Comparison of ENCODE assay signal across 27 cellular contexts in the genomic region with DNA sequence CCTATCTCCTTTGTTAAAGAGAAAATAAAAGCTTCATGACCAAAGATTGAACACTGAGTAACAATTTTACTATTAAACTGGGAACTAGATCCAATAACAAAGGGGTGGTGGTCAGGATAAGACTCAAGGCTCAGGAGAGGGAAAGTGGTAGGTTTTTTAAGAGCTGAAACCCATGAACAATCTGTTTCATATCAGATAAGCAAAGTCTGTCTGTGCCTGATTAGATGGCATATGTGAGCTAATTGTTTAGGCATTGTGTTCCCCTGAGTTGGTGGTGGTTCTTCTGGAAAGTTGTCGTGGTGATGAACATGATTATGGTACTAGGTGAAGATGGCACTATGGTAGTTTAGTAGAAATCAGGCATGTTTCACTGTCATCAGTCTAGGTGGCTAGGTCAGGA. TPM values are rescaled to one million over a fixed set of nuclear protein-coding genes. Genes with fewer than 3 reads are reported as not detected.
A peak's percentile ranks its signal among the peaks of the same experiment; 100 is the strongest.
DNase-seq lines count a peak whose midpoint lies in the region; ATAC-seq, FAIRE-seq and TF ChIP-seq lines count a peak whose summit lies in the region.
"Had no signal": no experiment of that assay in that cellular context is flagged by ENCODE, and none has a peak within 500 bp of the region (broad histone marks: within the 10 kb centered on the region; RNA-seq: fewer than 3 reads in every experiment).

No MANE protein-coding gene starts in this region.

- POLR2A ChIA-PET in endothelial cell of umbilical vein (lab: Charles Lee) = no interaction called here

- no peak for DNase-seq in activated naive CD4-positive, alpha-beta T cell treated with anti-CD3 and anti-CD28 coated beads for 36 hours
- DNase-seq in activated naive CD4-positive, alpha-beta T cell treated with anti-CD3 and anti-CD28 coated beads, Interleukin-2, amount 50 U/mL, for 16 hours = no peak
- DNase-seq in OCI-M1 (lab: John Stamatoyannopoulos, UW) (peak; percentile 81), endothelial cell of umbilical vein (ENCODE audit: low read depth, low spot score) (peak; percentile 30), adrenal gland (no peak)
- DNase-seq: activated CD4-positive, alpha-beta T cell treated with anti-CD3 and anti-CD28 coated beads for 4 hours; activated CD8-positive, alpha-beta memory T cell treated with anti-CD3 and anti-CD28 coated beads, Interleukin-2, amount 50 U/mL, for 4 hours; activated effector memory CD4-positive, alpha-beta T cell treated with anti-CD3 and anti-CD28 coated beads, Interleukin-2, amount 50 U/mL, for 16 hours; anterior cingulate cortex; H7; naive B cell; NCI-H1694; NCI-H345; ovary; PC-9; SHP77 treated with DMSO at 0.1 percent for 48 hours; spleen; stimulated activated CD4-positive, alpha-beta T cell treated with anti-CD3 and anti-CD28 coated beads, Interleukin-4, amount 100 ng/mL, for 24 hours had no signal

- TF ChIP-seq POLR2A in endothelial cell of umbilical vein (IDR thresholded peaks at IDR 0.05; ENCODE audit: low read depth, low read length) = no peak
- TF ChIP-seq POLR2A in adrenal gland (IDR thresholded peaks at IDR 0.05) = no peak

- H4K20me1 ChIP-seq in endothelial cell of umbilical vein (replicated peaks; ENCODE audit: control insufficient read depth, extremely low read depth, insufficient read depth, low read length) = peaks cover 8% of the 10 kb centered on the region

- no peak overlapping the region for H3K4me2 ChIP-seq in endothelial cell of umbilical vein (ENCODE audit: insufficient read depth, low read length)
- H3K4me2 ChIP-seq: PC-9 had no signal

- BruUV-seq in endothelial cell of umbilical vein (replicated peaks; lab: Mats Ljungman, UMichigan) = no TSS peak

- no peak overlapping the region for H3K4me3 ChIP-seq in endothelial cell of umbilical vein (replicated peaks in 1 of 3; ENCODE audit: insufficient read depth in 1 of 3, low read depth in 1 of 3, low read length in 3 of 3)
- no peak overlapping the region for H3K4me3 ChIP-seq in adrenal gland
- H3K4me3 ChIP-seq: cardiac muscle cell, ovary, PC-9, right atrium auricular region, spleen had no signal

- no peak overlapping the region for H3K9ac ChIP-seq in endothelial cell of umbilical vein (replicated peaks; ENCODE audit: extremely low read depth, insufficient read depth, low read length)

- H3K9me3 ChIP-seq in endothelial cell of umbilical vein (replicated peaks; ENCODE audit: control insufficient read depth, insufficient read depth, low read length) = no peaks in the 10 kb centered on the region
- peaks cover 0 to 6% (median 0%) of the 10 kb centered on the region in 3 donors for H3K9me3 ChIP-seq in adrenal gland (replicated peaks in 1 of 3)

- H3K27ac Mint-ChIP-seq in activated naive CD4-positive, alpha-beta T cell treated with anti-CD3 and anti-CD28 coated beads for 36 hours = peak overlapping the region; percentile 30
- H3K27ac Mint-ChIP-seq: dendritic cell treated with granulocyte-macrophage colony-stimulating factor and Interleukin-4, amounts not matched to agents 40 ng/mL and 50 ng/mL, for 4 days; type B pancreatic cell had no signal

- ATAC-seq in GM21723 (IDR thresholded peaks at IDR 0.05; ENCODE audit: unreplicated experiment) = no peak
- ATAC-seq in GM18907 (IDR thresholded peaks at IDR 0.05; ENCODE audit: unreplicated experiment) = no peak
- no peak for ATAC-seq in HG02970 (IDR thresholded peaks at IDR 0.05; ENCODE audit: low FRiP score, unreplicated experiment)
- ATAC-seq: left lobe of liver had no signal

- H3K36me3 ChIP-seq in endothelial cell of umbilical vein (ENCODE audit: control insufficient read depth in 2 of 2, extremely low read depth in 1 of 2, insufficient read depth in 2 of 2, low read length in 2 of 2) = no peaks in the 10 kb centered on the region
- H3K36me3 ChIP-seq in adrenal gland (replicated peaks in 1 of 2) = no peaks in the 10 kb centered on the region
- H3K36me3 ChIP-seq: cardiac muscle cell, ovary, right atrium auricular region had no signal

- no peak overlapping the region for H3K4me3 Mint-ChIP-seq in activated naive CD4-positive, alpha-beta T cell treated with anti-CD3 and anti-CD28 coated beads for 36 hours
- H3K4me3 Mint-ChIP-seq: dendritic cell treated with granulocyte-macrophage colony-stimulating factor and Interleukin-4, amounts not matched to agents 40 ng/mL and 50 ng/mL, for 4 days; type B pancreatic cell had no signal

- peaks cover 92% of the 10 kb centered on the region for H3K79me2 ChIP-seq in endothelial cell of umbilical vein (ENCODE audit: control insufficient read depth, insufficient read depth, low read length)

- no peak overlapping the region for H2AFZ ChIP-seq in endothelial cell of umbilical vein (ENCODE audit: low read depth, low read length)
- H2AFZ ChIP-seq: PC-9 had no signal

- H3K27me3 Mint-ChIP-seq in activated naive CD4-positive, alpha-beta T cell treated with anti-CD3 and anti-CD28 coated beads for 36 hours (ENCODE audit: low read depth) = no peaks in the 10 kb centered on the region
- H3K27me3 Mint-ChIP-seq: dendritic cell treated with granulocyte-macrophage colony-stimulating factor and Interleukin-4, amounts not matched to agents 40 ng/mL and 50 ng/mL, for 4 days; naive B cell; type B pancreatic cell had no signal

- peaks cover 9% of the 10 kb centered on the region for H3K36me3 Mint-ChIP-seq in activated naive CD4-positive, alpha-beta T cell treated with anti-CD3 and anti-CD28 coated beads for 36 hours (ENCODE audit: low read depth)

- H3K27ac ChIP-seq in endothelial cell of umbilical vein (ENCODE audit: insufficient read depth, low read depth, low read length) (no peak overlapping the region), adrenal gland (no peak overlapping the region)
- H3K27ac ChIP-seq: cardiac muscle cell, ovary, PC-9, right atrium auricular region, spleen had no signal

- dilution Hi-C loops in endothelial cell of umbilical vein (cut with MboI; ENCODE audit: extremely low pct_ligation_motif_present, low sequenced_read_pairs) = no loop called here

- FAIRE-seq in endothelial cell of umbilical vein (lab: Jason Lieb, UNC) = no peak
- FAIRE-seq: TTC549 had no signal

- H3K27me3 ChIP-seq in endothelial cell of umbilical vein (ENCODE audit: control insufficient read depth in 2 of 2, insufficient read depth in 2 of 2, low read length in 2 of 2) = no peaks in the 10 kb centered on the region
- no peaks in the 10 kb centered on the region for H3K27me3 ChIP-seq in adrenal gland
- H3K27me3 ChIP-seq: cardiac muscle cell, ovary, right atrium auricular region, spleen had no signal

- TF ChIP-seq CTCF in endothelial cell of umbilical vein (IDR thresholded peaks at IDR 0.05; ENCODE audit: extremely low read depth in 1 of 2, insufficient read depth in 1 of 2, low read depth in 1 of 2, low read length in 2 of 2) (no peak), adrenal gland (IDR thresholded peaks at IDR 0.05) (no peak)

- H3K9me1 ChIP-seq in endothelial cell of umbilical vein (replicated peaks; ENCODE audit: control insufficient read depth, extremely low read depth, insufficient read depth, low read length) = peaks cover 6% of the 10 kb centered on the region

- peaks cover 65% of the 10 kb centered on the region for H3K4me1 Mint-ChIP-seq in activated naive CD4-positive, alpha-beta T cell treated with anti-CD3 and anti-CD28 coated beads for 36 hours (ENCODE audit: low read depth)

- H3K9me3 Mint-ChIP-seq in activated naive CD4-positive, alpha-beta T cell treated with anti-CD3 and anti-CD28 coated beads for 36 hours = peaks cover 3% of the 10 kb centered on the region
- H3K9me3 Mint-ChIP-seq: dendritic cell treated with granulocyte-macrophage colony-stimulating factor and Interleukin-4, amounts not matched to agents 40 ng/mL and 50 ng/mL, for 4 days had no signal

- intact Hi-C loops in activated naive CD4-positive, alpha-beta T cell treated with anti-CD3 and anti-CD28 coated beads for 36 hours (cut with micrococcal nuclease) = no loop called here
- intact Hi-C loops in endothelial cell of umbilical vein (cut with micrococcal nuclease) = loop anchor here (5.0 kb wide), 1 partner anchor 46 kb away; no protein-coding TSS in a partner anchor
- intact Hi-C loops in adrenal gland (cut with DNase I) = no loop called here

- CTCF ChIA-PET in activated naive CD4-positive, alpha-beta T cell treated with anti-CD3 and anti-CD28 coated beads for 36 hours (lab: Charles Lee) = interaction anchor here (0.7 to 1.4 kb wide), 4 partner anchors 9 to 67 kb away, joined by 3 to 6 read pairs (median 3); no protein-coding TSS in a partner anchor
- CTCF ChIA-PET in endothelial cell of umbilical vein (lab: Charles Lee) = interaction anchor here (1.0 to 1.5 kb wide), 3 partner anchors 10 to 16 kb away, joined by 3 to 6 read pairs (median 4); no protein-coding TSS in a partner anchor

- WGBS in adrenal gland, 4 donors = 88 to 100% (median 97%) methylated on average over 1 of the region's 1 CpG

- H3K4me1 ChIP-seq in endothelial cell of umbilical vein (ENCODE audit: control insufficient read depth, extremely low read depth, insufficient read depth, low read length) (peaks cover 1% of the 10 kb centered on the region), adrenal gland (replicated peaks in 1 of 2) (peaks cover 0 to 31% of the 10 kb centered on the region in 2 donors)

TF ChIP-seq in endothelial cell of umbilical vein, 7 proteins besides CTCF, POLR2A, EP300 and RAD21:
- no peak for TF ChIP-seq FOS (IDR thresholded peaks at IDR 0.05; ENCODE audit: borderline replicate concordance, insufficient read depth, low read length)
- TF ChIP-seq POLR2AphosphoS5 (IDR thresholded peaks at IDR 0.05; ENCODE audit: insufficient read depth, low read depth, low read length) = no peak
- no peak for TF ChIP-seq MAX (IDR thresholded peaks at IDR 0.05; ENCODE audit: insufficient read depth, insufficient read length)

RNA-seq across cellular contexts. Expression of gene USP47, which starts 24.4 kb away (rescaled TPM):
- 10 to 100 TPM; 52.4 to 56.0 TPM for total RNA-seq in activated naive CD4-positive, alpha-beta T cell treated with anti-CD3 and anti-CD28 coated beads for 36 hours
- total RNA-seq in endothelial cell of umbilical vein (38.0 and 41.5 TPM in 2 replicates), adrenal gland (10 to 100 TPM; 37.3 to 54.6 (median 43.0) TPM)
- polyA plus RNA-seq in endothelial cell of umbilical vein (5.2 and 7.8 TPM in 2 replicates), adrenal gland (10 to 100 TPM; 36.9 to 56.5 (median 39.4) TPM)
- 10.5 and 11.2 TPM in 2 replicates for polyA plus RNA-seq in endothelial cell of umbilical vein (2011; cell fraction: cytosol; rRNA removed)
- 43.5 and 47.1 TPM in 2 replicates for polyA plus RNA-seq in endothelial cell of umbilical vein (2011; cell fraction: nucleus; rRNA removed)
- 31.4 and 38.9 TPM in 2 replicates for polyA plus RNA-seq in endothelial cell of umbilical vein (2012)
- 29.7 and 31.1 TPM in 2 replicates for polyA minus RNA-seq in endothelial cell of umbilical vein
- polyA minus RNA-seq in endothelial cell of umbilical vein (2011; cell fraction: cytosol; rRNA and poly(A)+ RNA removed) = 21.7 TPM
- polyA minus RNA-seq in endothelial cell of umbilical vein (2011; cell fraction: nucleus; rRNA and poly(A)+ RNA removed) = 90.8 and 92.6 TPM in 2 replicates

Comparison
In these comparisons a context has a peak if more than half of its experiments do, and no peak if none do; other contexts are left out.
1. DNase-seq: peak in OCI-M1 (single experiment) and endothelial cell of umbilical vein (single experiment); none in activated naive CD4-positive, alpha-beta T cell treated with anti-CD3 and anti-CD28 coated beads for 36 hours (single experiment), activated naive CD4-positive, alpha-beta T cell treated with anti-CD3 and anti-CD28 coated beads, Interleukin-2, amount 50 U/mL, for 16 hours (single experiment) and adrenal gland (0 of 7).